Comparison of ENCODE assay signal across 19 cellular contexts in the genomic region with DNA sequence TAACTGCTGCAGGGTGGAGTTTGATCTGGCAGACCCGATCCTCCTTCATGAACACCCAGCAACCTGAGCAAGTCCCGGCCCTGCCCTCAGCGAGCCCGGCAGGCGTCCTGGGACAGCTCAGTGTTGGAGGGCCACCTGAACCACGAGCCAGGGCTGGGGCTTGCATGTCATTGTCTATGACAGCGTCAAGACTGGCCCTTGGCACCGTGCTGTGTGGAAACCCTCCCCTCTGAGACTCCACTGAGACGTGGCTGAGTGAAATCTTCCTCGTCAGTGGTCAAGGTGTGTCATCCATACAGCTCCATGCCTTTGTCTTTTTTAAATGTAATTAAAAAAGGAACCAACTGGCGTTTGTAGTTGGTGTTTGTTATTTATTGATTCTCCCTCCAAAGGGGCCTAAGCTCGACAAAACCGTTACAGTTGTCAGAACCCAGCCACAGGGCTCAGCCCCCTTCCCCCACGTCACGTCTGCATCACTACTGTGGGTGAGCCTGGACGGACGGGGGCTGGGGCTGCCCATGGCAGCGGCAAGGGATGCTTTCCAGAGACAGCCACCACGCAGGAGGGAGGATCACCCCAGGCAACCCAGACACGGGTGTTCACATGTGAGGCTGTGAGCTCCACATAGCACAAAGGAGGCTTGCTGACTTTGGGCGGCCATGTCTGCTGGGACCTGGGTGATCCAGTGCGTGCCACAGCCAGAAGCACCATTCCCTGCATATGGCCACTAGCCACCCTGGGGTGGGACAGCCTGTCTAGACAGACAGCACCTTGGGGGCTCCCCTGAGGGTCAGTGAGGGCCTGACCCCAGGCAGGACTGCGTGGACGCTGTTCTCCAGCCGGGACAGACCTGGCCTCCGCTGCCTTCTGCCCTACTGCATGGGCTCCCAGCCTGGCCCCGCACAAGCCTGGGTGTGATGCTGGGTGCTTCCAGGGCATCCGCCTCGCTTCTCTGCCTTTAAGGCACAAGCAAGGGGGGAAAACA. TPM values are rescaled to one million over a fixed set of nuclear protein-coding genes. Genes with fewer than 3 reads are reported as not detected.
DNase-seq lines count a peak whose midpoint lies in the region; ATAC-seq, FAIRE-seq and TF ChIP-seq lines count a peak whose summit lies in the region.
"Had no signal": no experiment of that assay in that cellular context is flagged by ENCODE, and none has a peak within 500 bp of the region (broad histone marks: within the 10 kb centered on the region; RNA-seq: fewer than 3 reads in every experiment).

No MANE protein-coding gene starts in this region.

- H3K9me3 ChIP-seq in BLaER1 (no peaks in the 10 kb centered on the region), K562 (replicated peaks; ENCODE audit: control insufficient read depth, insufficient read depth, low read depth, low read length) (no peaks in the 10 kb centered on the region), neural progenitor cell (ENCODE audit: low read depth) (no peaks in the 10 kb centered on the region)
- H3K9me3 ChIP-seq: breast epithelium, gastrocnemius medialis, neutrophil, thoracic aorta had no signal

- H3K4me3 ChIP-seq in BLaER1 (no peak overlapping the region), K562 (no peak overlapping the region), neural progenitor cell (no peak overlapping the region), coronary artery (no peak overlapping the region)
- H3K4me3 ChIP-seq: breast epithelium, gastrocnemius medialis, thoracic aorta had no signal

- peaks cover 12% of the 10 kb centered on the region for H3F3A ChIP-seq in neural progenitor cell (ENCODE audit: low read depth)

- H3K4me1 Mint-ChIP-seq in neural progenitor cell: no peaks in the 10 kb centered on the region

- peak overlapping the region; percentile 62 for H3K4me2 ChIP-seq in BLaER1
- no peak overlapping the region for H3K4me2 ChIP-seq in K562 (ENCODE audit: insufficient read depth, low read length)
- H3K4me2 ChIP-seq in neural progenitor cell: no peak overlapping the region

- DNase-seq in GM20000 (ENCODE audit: low spot score) (peak; percentile 21), K562 (ENCODE audit: extremely low read depth in 1 of 4, low spot score in 3 of 4) (no peak), neural progenitor cell (ENCODE audit: low spot score) (no peak), iPS-NIHi7 (ENCODE audit: extremely low spot score) (no peak), coronary artery (ENCODE audit: low spot score) (no peak), HTR-8/SVneo (ENCODE audit: insufficient read length, low spot score) (no peak)
- no peak for DNase-seq in stimulated activated CD4-positive, alpha-beta T cell treated with anti-CD3 and anti-CD28 coated beads, Interleukin-15, amount 100 ng/mL, for 24 hours
- DNase-seq: gastrocnemius medialis, midbrain, NCI-H2029 treated with DMSO at 0.1 percent for 48 hours, T-cell had no signal

- no TSS peak for BruUV-seq in K562 (replicated peaks; lab: Mats Ljungman, UMichigan)

- H3K4me1 ChIP-seq in BLaER1 (peaks cover 32% of the 10 kb centered on the region), K562 (replicated peaks in 1 of 2; ENCODE audit: control insufficient read depth in 2 of 2, insufficient read depth in 2 of 2, low read length in 2 of 2) (peaks cover 0 to 18% of the 10 kb centered on the region in 2 experiments; a peak in 1 of 5 replicates), neural progenitor cell (no peaks in the 10 kb centered on the region)
- H3K4me1 ChIP-seq: breast epithelium had no signal

- intact Hi-C loops in K562 (cut with micrococcal nuclease): no loop called here

- peak; percentile 45 for ATAC-seq in K562
- ATAC-seq: gastrocnemius medialis had no signal

- 83% methylated on average over 26 of the region's 29 CpGs for WGBS in K562 (ENCODE audit: insufficient coverage, low coverage, missing lambda C conversion rate)

- H4K20me1 ChIP-seq in BLaER1 (peaks cover 46% of the 10 kb centered on the region), K562 (replicated peaks; ENCODE audit: control insufficient read depth, insufficient read depth, low read length) (no peaks in the 10 kb centered on the region; the same call in 1 of the 2 replicates), neural progenitor cell (ENCODE audit: low read depth) (peaks cover under 1% of the 10 kb centered on the region)

- H2AFZ ChIP-seq in K562 (ENCODE audit: low read depth, low read length) (no peak overlapping the region), neural progenitor cell (replicated peaks) (no peak overlapping the region)

- H3K79me2 ChIP-seq in K562 (ENCODE audit: control insufficient read depth, insufficient read depth, low read length) (no peaks in the 10 kb centered on the region), neural progenitor cell (ENCODE audit: low read depth) (no peaks in the 10 kb centered on the region)

- H3K27me3 ChIP-seq in BLaER1 (no peaks in the 10 kb centered on the region), K562 (ENCODE audit: control insufficient read depth in 2 of 2, insufficient read depth in 2 of 2, low read length in 2 of 2) (no peaks in the 10 kb centered on the region), neural progenitor cell (no peaks in the 10 kb centered on the region)
- H3K27me3 ChIP-seq: breast epithelium, gastrocnemius medialis, neutrophil had no signal

- H3K27me3 Mint-ChIP-seq in neural progenitor cell (ENCODE audit: insufficient read depth, low read depth): peaks cover 13% of the 10 kb centered on the region
- H3K27me3 Mint-ChIP-seq: T-cell had no signal

- in situ Hi-C loops in K562 (cut with MboI): no loop called here

- H3K9ac ChIP-seq in BLaER1: peak overlapping the region; percentile 48; the same call in 1 of the 2 replicates
- peak overlapping the region in 1 of 2 experiments; percentile 48; a peak in 1 of 4 replicates for H3K9ac ChIP-seq in K562 (ENCODE audit: insufficient read depth in 1 of 2, low read depth in 2 of 2, low read length in 2 of 2)
- no peak overlapping the region for H3K9ac ChIP-seq in neural progenitor cell

- no peak for TF ChIP-seq RAD21 in K562 (CRISPR knock-in tag; conservative IDR thresholded peaks at IDR 0.05 in 1 of 2, IDR thresholded peaks at IDR 0.05 in 1 of 2)

- peak overlapping the region; percentile 47 for H3K27ac ChIP-seq in BLaER1
- no peak overlapping the region for H3K27ac ChIP-seq in K562 (ENCODE audit: extremely low read depth, low read depth, low read length)
- peak overlapping the region; percentile 53 for H3K27ac ChIP-seq in neural progenitor cell
- no peak overlapping the region for H3K27ac ChIP-seq in coronary artery
- H3K27ac ChIP-seq: breast epithelium, gastrocnemius medialis, neutrophil, thoracic aorta had no signal

- no peak overlapping the region for H3K4me3 Mint-ChIP-seq in neural progenitor cell
- H3K4me3 Mint-ChIP-seq: activated T-helper 1 cell treated with anti-CD3 and anti-CD28 coated beads, Interleukin-12 subunit alpha, Interleukin-12 subunit beta, Interleukin-2, Interleukin-4 antibody, amounts not matched to agents 30 ng/mL and 10 ng/mL and 1 ng/mL, durations not matched to agents 14 hours and 24 hours and 36 hours; T-cell had no signal

- peak overlapping the region; percentile 25 for H3K27ac Mint-ChIP-seq in neural progenitor cell
- H3K27ac Mint-ChIP-seq: activated T-helper 1 cell treated with anti-CD3 and anti-CD28 coated beads, Interleukin-12 subunit alpha, Interleukin-12 subunit beta, Interleukin-2, Interleukin-4 antibody, amounts not matched to agents 30 ng/mL and 10 ng/mL and 1 ng/mL, durations not matched to agents 14 hours and 24 hours and 36 hours had no signal

- no peak for TF ChIP-seq EP300 in K562 (IDR thresholded peaks at IDR 0.05; ENCODE audit: low read length)

- CTCF ChIA-PET in K562 (lab: Yijun Ruan, JAX; ENCODE audit: low intra/inter-chr PET ratio): no interaction called here

- no peak for TF ChIP-seq CTCF in GM20000 (IDR thresholded peaks at IDR 0.05; ENCODE audit: extremely low read depth, missing control alignments)
- no peak for TF ChIP-seq CTCF in K562 (IDR thresholded peaks at IDR 0.05 in 2 of 3, conservative IDR thresholded peaks at IDR 0.05 in 1 of 3; ENCODE audit: insufficient read depth in 2 of 3, low read depth in 1 of 3, low read length in 3 of 3)
- TF ChIP-seq CTCF in neural progenitor cell (IDR thresholded peaks at IDR 0.05): no peak
- no peak for TF ChIP-seq CTCF in coronary artery (IDR thresholded peaks at IDR 0.05)

- TF ChIP-seq POLR2A in K562 (conservative IDR thresholded peaks at IDR 0.05): peak; percentile 49; the same call in 1 of the 2 replicates

- peaks cover 28% of the 10 kb centered on the region for H3K36me3 Mint-ChIP-seq in neural progenitor cell

- H3K9me3 Mint-ChIP-seq in neural progenitor cell: no peaks in the 10 kb centered on the region
- H3K9me3 Mint-ChIP-seq: activated T-helper 1 cell treated with anti-CD3 and anti-CD28 coated beads, Interleukin-12 subunit alpha, Interleukin-12 subunit beta, Interleukin-2, Interleukin-4 antibody, amounts not matched to agents 30 ng/mL and 10 ng/mL and 1 ng/mL, durations not matched to agents 14 hours and 24 hours and 36 hours; T-cell had no signal

- no peaks in the 10 kb centered on the region for H3K9me1 ChIP-seq in K562 (ENCODE audit: control insufficient read depth, insufficient read depth, low read length)

- POLR2A ChIA-PET in K562 (lab: Yijun Ruan, JAX): interaction anchor here (0.6 kb wide), 4 partner anchors 111 to 417 kb away, joined by 3 to 4 read pairs (median 3); no protein-coding TSS in a partner anchor

- FAIRE-seq in K562 (lab: Jason Lieb, UNC): no peak
- no peak for FAIRE-seq in HTR-8/SVneo (lab: Jason Lieb, UNC)

- peaks cover 100% of the 10 kb centered on the region for H3K36me3 ChIP-seq in BLaER1
- H3K36me3 ChIP-seq in K562 (ENCODE audit: control insufficient read depth, insufficient read depth, low read length): peaks cover 93% of the 10 kb centered on the region; the same call in 2 of the 3 replicates
- no peaks in the 10 kb centered on the region for H3K36me3 ChIP-seq in neural progenitor cell

RNA-seq across cellular contexts. Expression of a gene that starts 7.3 kb away (rescaled TPM):
- 22.3 and 45.1 TPM in 2 replicates for total RNA-seq in K562 (2011; cell fraction: chromatin; rRNA removed; ENCODE audit: low replicate concordance)
- 32.7 and 35.9 TPM in 2 replicates for total RNA-seq in K562 (2011; cell fraction: nucleolus; rRNA removed)
- 26.6 and 29.1 TPM in 2 replicates for total RNA-seq in K562 (2011; cell fraction: nucleoplasm; rRNA removed)
- total RNA-seq in K562 (2014; rRNA removed) (25.6 and 27.5 TPM in 2 replicates), K562 (2014; rRNA removed; fragmentation: Illumina TruSeq; extraction: Trizol) (6.4 and 7.5 TPM in 2 replicates), K562 (2015; rRNA removed; fragmentation: Illumina TruSeq; extraction: Trizol) (16.1 and 16.2 TPM in 2 replicates), K562 (2021) (16.9 and 19.8 TPM in 2 replicates), neural progenitor cell (ENCODE audit: low replicate concordance) (30.7 and 41.1 TPM in 2 replicates)
- polyA plus RNA-seq in K562 (2011; rRNA removed) (16.4 and 17.2 TPM in 2 replicates), K562 (2014; fragmentation: Illumina TruSeq; extraction: Trizol) (13.2 and 21.3 TPM in 2 replicates), K562 (2014; fragmentation: Nextera tagmentation; extraction: Ambion mirVana) (under 1 TPM; 0.27 to 0.48 TPM), K562 (2014; rRNA removed) (20.3 and 25.2 TPM in 2 replicates)
- polyA plus RNA-seq in K562 (2011; cell fraction: cytosol; rRNA removed): 18.3 and 27.1 TPM in 2 replicates
- 22.7 and 38.5 TPM in 2 replicates for polyA plus RNA-seq in K562 (2011; cell fraction: nucleus; rRNA removed)
- 18.1 and 20.7 TPM in 2 replicates for polyA plus RNA-seq in K562 (2012)
- 7.2 and 10.9 TPM in 2 replicates for polyA minus RNA-seq in K562 (2011; rRNA and poly(A)+ RNA removed)
- 9.7 and 10.8 TPM in 2 replicates for polyA minus RNA-seq in K562 (2011; cell fraction: cytosol; rRNA and poly(A)+ RNA removed)
- polyA minus RNA-seq in K562 (2011; cell fraction: nucleus; rRNA and poly(A)+ RNA removed): 10.2 and 12.7 TPM in 2 replicates

RNA-seq across cellular contexts. Expression of a gene that starts 21.0 kb away (rescaled TPM):
- 98.5 and 154 TPM in 2 replicates for total RNA-seq in K562 (2011; cell fraction: chromatin; rRNA removed; ENCODE audit: low replicate concordance)
- total RNA-seq in K562 (2011; cell fraction: nucleolus; rRNA removed): 72.6 and 96.6 TPM in 2 replicates
- total RNA-seq in K562 (2011; cell fraction: nucleoplasm; rRNA removed): 78.2 and 78.3 TPM in 2 replicates
- total RNA-seq in K562 (2014; rRNA removed) (14.6 and 21.3 TPM in 2 replicates), K562 (2014; rRNA removed; fragmentation: Illumina TruSeq; extraction: Trizol) (8.6 TPM in 2 replicates), K562 (2015; rRNA removed; fragmentation: Illumina TruSeq; extraction: Trizol) (15.6 and 15.7 TPM in 2 replicates), K562 (2021) (23.4 and 23.5 TPM in 2 replicates), neural progenitor cell (ENCODE audit: low replicate concordance) (31.1 and 48.0 TPM in 2 replicates)
- polyA plus RNA-seq in K562 (2011; rRNA removed) (15.3 and 21.6 TPM in 2 replicates), K562 (2014; fragmentation: Illumina TruSeq; extraction: Trizol) (13.7 and 15.3 TPM in 2 replicates), K562 (2014; fragmentation: Nextera tagmentation; extraction: Ambion mirVana) (1 to 10 TPM; 1.8 to 2.1 TPM), K562 (2014; rRNA removed) (15.4 and 18.2 TPM in 2 replicates)
- 16.0 and 17.4 TPM in 2 replicates for polyA plus RNA-seq in K562 (2011; cell fraction: cytosol; rRNA removed)
- 117 and 121 TPM in 2 replicates for polyA plus RNA-seq in K562 (2011; cell fraction: nucleus; rRNA removed)
- polyA plus RNA-seq in K562 (2012): 22.0 and 30.6 TPM in 2 replicates
- 9.2 and 14.3 TPM in 2 replicates for polyA minus RNA-seq in K562 (2011; rRNA and poly(A)+ RNA removed)
- 6.6 and 8.9 TPM in 2 replicates for polyA minus RNA-seq in K562 (2011; cell fraction: cytosol; rRNA and poly(A)+ RNA removed)
- polyA minus RNA-seq in K562 (2011; cell fraction: nucleus; rRNA and poly(A)+ RNA removed): 11.7 and 17.9 TPM in 2 replicates

RNA-seq across cellular contexts. Expression of a gene that starts 21.6 kb away (rescaled TPM):
- not detected in 2 replicates for total RNA-seq in K562 (2011; cell fraction: chromatin; rRNA removed; ENCODE audit: low replicate concordance)
- total RNA-seq in K562 (2011; cell fraction: nucleolus; rRNA removed): not detected in 2 replicates
- not detected in 2 replicates for total RNA-seq in K562 (2011; cell fraction: nucleoplasm; rRNA removed)
- not detected in 2 replicates for total RNA-seq in K562 (2014; rRNA removed)
- total RNA-seq in K562 (2014; rRNA removed; fragmentation: Illumina TruSeq; extraction: Trizol): not detected in 2 replicates
- total RNA-seq in K562 (2015; rRNA removed; fragmentation: Illumina TruSeq; extraction: Trizol): not detected in 2 replicates
- not detected in 2 replicates for total RNA-seq in K562 (2021)
- not detected in 2 replicates for polyA plus RNA-seq in K562 (2011; rRNA removed)
- not detected in 2 replicates for polyA plus RNA-seq in K562 (2011; cell fraction: cytosol; rRNA removed)
- not detected in 2 replicates for polyA plus RNA-seq in K562 (2011; cell fraction: nucleus; rRNA removed)
- not detected in 2 replicates for polyA plus RNA-seq in K562 (2012)
- not detected in 2 replicates for polyA plus RNA-seq in K562 (2014; fragmentation: Illumina TruSeq; extraction: Trizol)
- polyA plus RNA-seq in K562 (2014; fragmentation: Nextera tagmentation; extraction: Ambion mirVana): not detected
- not detected in 2 replicates for polyA plus RNA-seq in K562 (2014; rRNA removed)
- polyA minus RNA-seq in K562 (2011; rRNA and poly(A)+ RNA removed): not detected in 2 replicates
- not detected in 2 replicates for polyA minus RNA-seq in K562 (2011; cell fraction: cytosol; rRNA and poly(A)+ RNA removed)
- polyA minus RNA-seq in K562 (2011; cell fraction: nucleus; rRNA and poly(A)+ RNA removed): not detected in 2 replicates
- not detected in 2 replicates for total RNA-seq in neural progenitor cell (ENCODE audit: low replicate concordance)
- total RNA-seq: activated CD8-positive, alpha-beta memory T cell treated with anti-CD3 and anti-CD28 coated beads for 36 hours; activated T-helper 1 cell treated with anti-CD3 and anti-CD28 coated beads, Interleukin-12 subunit alpha, Interleukin-12 subunit beta, Interleukin-2, Interleukin-4 antibody, amounts not matched to agents 30 ng/mL and 10 ng/mL and 1 ng/mL, durations not matched to agents 14 hours and 24 hours and 36 hours; gastrocnemius medialis; NCI-H460; T-cell; thoracic aorta had no signal
- polyA plus RNA-seq: esophagus had no signal

Comparison
In these comparisons a context has a peak if more than half of its experiments do, and no peak if none do; other contexts are left out.
1. H3K27ac ChIP-seq: peak in BLaER1 (single experiment) and neural progenitor cell (single experiment); none in K562 (single experiment) and coronary artery (0 of 2).